8 cellular contexts compared by ENCODE assay signal in genomic region chr12:89960607-89961394, GRCh38.
DNase-seq lines count a peak whose midpoint lies in the region; ATAC-seq, FAIRE-seq and TF ChIP-seq lines count a peak whose summit lies in the region.
"Had no signal": no experiment of that assay in that cellular context is flagged by ENCODE, and none has a peak within 500 bp of the region (broad histone marks: within the 10 kb centered on the region; RNA-seq: fewer than 3 reads in every experiment).

No MANE protein-coding gene starts in this region.

- no peak for TF ChIP-seq POLR2A in H54 (IDR thresholded peaks at IDR 0.05; ENCODE audit: low read depth, low read length)

- no peaks in the 10 kb centered on the region for H3K27me3 ChIP-seq in MG63
- H3K27me3 ChIP-seq in ascending aorta = no peaks in the 10 kb centered on the region

- no peak overlapping the region for H3K27ac ChIP-seq in ascending aorta
- H3K27ac ChIP-seq: thoracic aorta had no signal

- H3K4me1 ChIP-seq in ascending aorta = no peaks in the 10 kb centered on the region

- H3K27me3 Mint-ChIP-seq in glutamatergic neuron (ENCODE audit: unreplicated experiment) = no peaks in the 10 kb centered on the region

- no peaks in the 10 kb centered on the region for H3K36me3 Mint-ChIP-seq in glutamatergic neuron (ENCODE audit: unreplicated experiment)

- H3K27ac Mint-ChIP-seq in glutamatergic neuron (ENCODE audit: unreplicated experiment) = no peak overlapping the region

- DNase-seq in H54 (ENCODE audit: insufficient read length, low spot score) (no peak), MG63 (peak; percentile 15), kidney tubule cell (ENCODE audit: low spot score) (peak; percentile 76), Kasumi-1 (lab: John Stamatoyannopoulos, UW) (no peak), ascending aorta (ENCODE audit: low spot score in 2 of 2) (no peak), glutamatergic neuron (no peak)

- no peaks in the 10 kb centered on the region for H3K4me1 Mint-ChIP-seq in glutamatergic neuron (ENCODE audit: low read depth, unreplicated experiment)

- H3K9me3 ChIP-seq in MG63 = no peaks in the 10 kb centered on the region
- H3K9me3 ChIP-seq in ascending aorta = no peaks in the 10 kb centered on the region
- H3K9me3 ChIP-seq: thoracic aorta had no signal

- intact Hi-C loops in ascending aorta (cut with DNase I) = no loop called here

- no peaks in the 10 kb centered on the region for H3K36me3 ChIP-seq in MG63
- no peaks in the 10 kb centered on the region for H3K36me3 ChIP-seq in ascending aorta
- H3K36me3 ChIP-seq: thoracic aorta had no signal

- ATAC-seq in GM19023 (IDR thresholded peaks at IDR 0.05; ENCODE audit: unreplicated experiment) = peak; percentile 26

- no peak for TF ChIP-seq CTCF in ascending aorta (IDR thresholded peaks at IDR 0.05)
- no peak for TF ChIP-seq CTCF in glutamatergic neuron (IDR thresholded peaks at IDR 0.05; ENCODE audit: partially characterized antibody, unreplicated experiment)

- no peaks in the 10 kb centered on the region for H3K9me3 Mint-ChIP-seq in glutamatergic neuron (ENCODE audit: unreplicated experiment)

- no peak overlapping the region for H3K4me3 ChIP-seq in MG63
- no peak overlapping the region for H3K4me3 ChIP-seq in ascending aorta
- H3K4me3 ChIP-seq: thoracic aorta had no signal

- H3K4me3 Mint-ChIP-seq in glutamatergic neuron (ENCODE audit: unreplicated experiment) = no peak overlapping the region

- FAIRE-seq in H54 (lab: Jason Lieb, UNC) = peak; percentile 90

Comparison
In these comparisons a context has a peak if more than half of its experiments do, and no peak if none do; other contexts are left out.
1. DNase-seq: peak in MG63 (single experiment) and kidney tubule cell (single experiment); none in H54 (single experiment), Kasumi-1 (0 of 2), ascending aorta (0 of 2) and glutamatergic neuron (single experiment).